ENCODE assay signal across 9 cellular contexts in the genomic region with DNA sequence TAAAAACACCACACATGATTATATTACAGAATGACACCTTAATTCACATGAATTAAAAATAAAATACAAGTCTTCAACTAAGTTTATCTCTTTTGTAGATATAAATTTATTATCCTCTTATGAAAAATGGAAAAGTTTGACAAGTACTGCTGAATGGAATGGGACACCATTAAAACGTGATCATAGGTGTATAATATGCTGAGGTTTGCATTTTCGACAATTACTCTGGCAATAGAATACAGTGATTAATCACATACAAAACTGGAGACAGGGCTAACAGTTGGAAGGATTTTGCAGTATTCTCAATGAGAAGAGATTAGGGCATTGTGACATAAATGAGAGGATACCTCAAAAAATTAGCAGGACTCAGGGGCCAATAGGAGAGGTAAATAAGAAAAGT. TPM values are rescaled to one million over a fixed set of nuclear protein-coding genes. Genes with fewer than 3 reads are reported as not detected.
"Had no signal": no experiment of that assay in that cellular context is flagged by ENCODE, and none has a peak within 500 bp of the region (broad histone marks: within the 10 kb centered on the region; RNA-seq: fewer than 3 reads in every experiment).

No MANE protein-coding gene starts in this region.

- H3K4me2 ChIP-seq: KMS-11 had no signal

- H3K4me3 Mint-ChIP-seq: H9 had no signal

- H2AFZ ChIP-seq: GM23248 had no signal

- H3K4me3 ChIP-seq: GM23248 had no signal

- H3K27ac Mint-ChIP-seq: H9 had no signal

- FAIRE-seq: H54, HTR-8/SVneo had no signal

- DNase-seq: GM23248, GOT3, H9, HCEC 1CT, KBM-7 had no signal

- H3K9ac ChIP-seq: GM23248, KMS-11 had no signal

- H3K27ac ChIP-seq: GM23248, KMS-11 had no signal

RNA-seq across cellular contexts. Expression of gene PLPPR4, which starts 17.1 kb away (rescaled TPM):
- total RNA-seq: HT-29 had no signal
